8 cellular contexts compared by ENCODE assay signal in genomic region chr17:31321481-31321880, GRCh38. TPM values are rescaled to one million over a fixed set of nuclear protein-coding genes. Genes with fewer than 3 reads are reported as not detected.
DNase-seq lines count a peak whose midpoint lies in the region; ATAC-seq and TF ChIP-seq lines count a peak whose summit lies in the region.

Gene EVI2A (minus strand): TSS chr17:31321622. CDS start chr17:31319013, 2,609 bp downstream.

- no peak for TF ChIP-seq CTCF in glutamatergic neuron (IDR thresholded peaks at IDR 0.05; ENCODE audit: partially characterized antibody, unreplicated experiment)

- peaks cover 22 to 31% of the 10 kb centered on the region in 2 donors for H3K36me3 Mint-ChIP-seq in CD4-positive, alpha-beta memory T cell
- peaks cover 17% of the 10 kb centered on the region for H3K36me3 Mint-ChIP-seq in stimulated activated memory B cell treated with anti-CD40 and anti-IgM and Interleukin-4, amounts not matched to agents 10 μg/mL and 1 μg/mL and 100 μg/mL, for 72 hours
- H3K36me3 Mint-ChIP-seq in glutamatergic neuron (ENCODE audit: unreplicated experiment): no peaks in the 10 kb centered on the region

- H3K9me3 Mint-ChIP-seq in CD4-positive, alpha-beta memory T cell: no peaks in the 10 kb centered on the region
- no peaks in the 10 kb centered on the region for H3K9me3 Mint-ChIP-seq in stimulated activated memory B cell treated with anti-CD40 and anti-IgM and Interleukin-4, amounts not matched to agents 10 μg/mL and 1 μg/mL and 100 μg/mL, for 72 hours
- H3K9me3 Mint-ChIP-seq in glutamatergic neuron (ENCODE audit: unreplicated experiment): peaks cover 1% of the 10 kb centered on the region

- H3K27me3 ChIP-seq in CD4-positive, alpha-beta memory T cell (ENCODE audit: insufficient read depth, low read length): no peaks in the 10 kb centered on the region
- H3K27me3 ChIP-seq in mononuclear cell (ENCODE audit: insufficient read depth, low read length): no peaks in the 10 kb centered on the region

- H3K9me3 ChIP-seq in CD4-positive, alpha-beta memory T cell (ENCODE audit: control insufficient read depth in 1 of 2, low read length in 2 of 2): no peaks in the 10 kb centered on the region
- H3K9me3 ChIP-seq in mononuclear cell (ENCODE audit: low read depth, low read length): no peaks in the 10 kb centered on the region

- peak within 1 kb of the TSS; percentile 80 to 95 (median 90) for H3K4me3 Mint-ChIP-seq in CD4-positive, alpha-beta memory T cell
- H3K4me3 Mint-ChIP-seq in stimulated activated memory B cell treated with anti-CD40 and anti-IgM and Interleukin-4, amounts not matched to agents 10 μg/mL and 1 μg/mL and 100 μg/mL, for 72 hours: peak within 1 kb of the TSS; percentile 82
- H3K4me3 Mint-ChIP-seq in glutamatergic neuron (ENCODE audit: unreplicated experiment): no peak within 1 kb of the TSS

- ATAC-seq in stimulated activated memory B cell treated with anti-CD40 and anti-IgM and Interleukin-4, amounts not matched to agents 10 μg/mL and 1 μg/mL and 100 μg/mL, for 72 hours: peak; percentile 86

- no peaks in the 10 kb centered on the region for H3K36me3 ChIP-seq in CD4-positive, alpha-beta memory T cell (ENCODE audit: insufficient read depth, low read length)

- peak; percentile 83 to 96 (median 88) for DNase-seq in CD4-positive, alpha-beta memory T cell
- DNase-seq in HT1080 (ENCODE audit: low read depth): peak; percentile 96
- DNase-seq in activated CD4-positive, CD25-positive, alpha-beta regulatory T cell treated with anti-CD3 and anti-CD28 coated beads, Interleukin-2, amount 50 U/mL, for 72 hours: peak; percentile 48
- peak; percentile 89 for DNase-seq in central memory CD4-positive, alpha-beta T cell
- DNase-seq in T1000 (lab: John Stamatoyannopoulos, UW): no peak
- DNase-seq in glutamatergic neuron: no peak

- H3K27me3 Mint-ChIP-seq in CD4-positive, alpha-beta memory T cell: no peaks in the 10 kb centered on the region
- no peaks in the 10 kb centered on the region for H3K27me3 Mint-ChIP-seq in stimulated activated memory B cell treated with anti-CD40 and anti-IgM and Interleukin-4, amounts not matched to agents 10 μg/mL and 1 μg/mL and 100 μg/mL, for 72 hours
- no peaks in the 10 kb centered on the region for H3K27me3 Mint-ChIP-seq in glutamatergic neuron (ENCODE audit: unreplicated experiment)

- peak within 1 kb of the TSS; percentile 91 to 98 (median 95) for H3K27ac Mint-ChIP-seq in CD4-positive, alpha-beta memory T cell
- peak within 1 kb of the TSS; percentile 87 for H3K27ac Mint-ChIP-seq in stimulated activated memory B cell treated with anti-CD40 and anti-IgM and Interleukin-4, amounts not matched to agents 10 μg/mL and 1 μg/mL and 100 μg/mL, for 72 hours
- no peak within 1 kb of the TSS for H3K27ac Mint-ChIP-seq in glutamatergic neuron (ENCODE audit: unreplicated experiment)

- H3K4me3 ChIP-seq in CD4-positive, alpha-beta memory T cell (ENCODE audit: low read length in 2 of 2): peak within 1 kb of the TSS; percentile 87 to 92
- H3K4me3 ChIP-seq in mononuclear cell (ENCODE audit: low read length): peak within 1 kb of the TSS; percentile 63

- peak within 1 kb of the TSS; percentile 73 for H3K27ac ChIP-seq in CD4-positive, alpha-beta memory T cell (ENCODE audit: low read depth, low read length)

- CTCF ChIA-PET in CD4-positive, alpha-beta memory T cell (lab: Charles Lee; ENCODE audit: partially characterized antibody): interaction anchor here (1.8 kb wide), 1 partner anchor 8 kb away, joined by 7 read pairs; the partner anchor contains the start of gene EVI2B

- intact Hi-C loops in CD4-positive, alpha-beta memory T cell (cut with micrococcal nuclease): loop anchor here (1.0 to 5.0 kb wide), 6 partner anchors 11 to 104 kb away; no protein-coding TSS in a partner anchor

- POLR2A ChIA-PET in CD4-positive, alpha-beta memory T cell (lab: Charles Lee; ENCODE audit: partially characterized antibody): interaction anchor here (0.6 to 8.2 kb wide), 5 partner anchors 12 to 1154 kb away, joined by 3 to 197 read pairs (median 3); partner anchors contain the start of gene EVI2B

- peaks cover 24% of the 10 kb centered on the region for H3K4me1 ChIP-seq in CD4-positive, alpha-beta memory T cell (ENCODE audit: insufficient read depth, low read length)
- H3K4me1 ChIP-seq in mononuclear cell (ENCODE audit: insufficient read depth, low read length): peaks cover 23% of the 10 kb centered on the region

- peaks cover 19 to 45% (median 26%) of the 10 kb centered on the region in 4 donors for H3K4me1 Mint-ChIP-seq in CD4-positive, alpha-beta memory T cell
- peaks cover 24% of the 10 kb centered on the region for H3K4me1 Mint-ChIP-seq in stimulated activated memory B cell treated with anti-CD40 and anti-IgM and Interleukin-4, amounts not matched to agents 10 μg/mL and 1 μg/mL and 100 μg/mL, for 72 hours
- peaks cover 6% of the 10 kb centered on the region for H3K4me1 Mint-ChIP-seq in glutamatergic neuron (ENCODE audit: low read depth, unreplicated experiment)

RNA-seq across cellular contexts. Expression of gene EVI2A, which starts in this region (rescaled TPM):
- 100 to 1,000 TPM; 133 to 139 TPM for total RNA-seq in CD4-positive, alpha-beta memory T cell
- 10 to 100 TPM; 70.1 to 76.9 TPM for polyA plus RNA-seq in CD4-positive, alpha-beta memory T cell
- total RNA-seq in HT1080 (2014; rRNA removed; shearing (Covaris generic)): 14.6 and 17.7 TPM in 2 replicates
- polyA plus RNA-seq in HT1080 (2015; cell fraction: cytosol; rRNA removed): 14.5 and 18.2 TPM in 2 replicates
- polyA plus RNA-seq in HT1080 (2015; cell fraction: nucleus; rRNA removed): 20.8 and 21.2 TPM in 2 replicates
- 156 TPM for total RNA-seq in mononuclear cell
- total RNA-seq in glutamatergic neuron (ENCODE audit: unreplicated experiment): not detected

Comparison
In these comparisons a context has a peak if more than half of its experiments do, and no peak if none do; other contexts are left out.
1. RNA of gene EVI2A (total RNA-seq): 156 TPM in mononuclear cell (single experiment), 133 to 139 TPM in CD4-positive, alpha-beta memory T cell and 14.6 to 17.7 TPM in HT1080; not detected in glutamatergic neuron (single experiment); every median in the first group is over 10 times any median in the second.
2. DNase-seq: peak in CD4-positive, alpha-beta memory T cell (5 of 5), HT1080 (single experiment), activated CD4-positive, CD25-positive, alpha-beta regulatory T cell treated with anti-CD3 and anti-CD28 coated beads, Interleukin-2, amount 50 U/mL, for 72 hours (single experiment) and central memory CD4-positive, alpha-beta T cell (single experiment); none in T1000 (single experiment) and glutamatergic neuron (single experiment).